Comparison of ENCODE assay signal across 8 cellular contexts in the genomic region with DNA sequence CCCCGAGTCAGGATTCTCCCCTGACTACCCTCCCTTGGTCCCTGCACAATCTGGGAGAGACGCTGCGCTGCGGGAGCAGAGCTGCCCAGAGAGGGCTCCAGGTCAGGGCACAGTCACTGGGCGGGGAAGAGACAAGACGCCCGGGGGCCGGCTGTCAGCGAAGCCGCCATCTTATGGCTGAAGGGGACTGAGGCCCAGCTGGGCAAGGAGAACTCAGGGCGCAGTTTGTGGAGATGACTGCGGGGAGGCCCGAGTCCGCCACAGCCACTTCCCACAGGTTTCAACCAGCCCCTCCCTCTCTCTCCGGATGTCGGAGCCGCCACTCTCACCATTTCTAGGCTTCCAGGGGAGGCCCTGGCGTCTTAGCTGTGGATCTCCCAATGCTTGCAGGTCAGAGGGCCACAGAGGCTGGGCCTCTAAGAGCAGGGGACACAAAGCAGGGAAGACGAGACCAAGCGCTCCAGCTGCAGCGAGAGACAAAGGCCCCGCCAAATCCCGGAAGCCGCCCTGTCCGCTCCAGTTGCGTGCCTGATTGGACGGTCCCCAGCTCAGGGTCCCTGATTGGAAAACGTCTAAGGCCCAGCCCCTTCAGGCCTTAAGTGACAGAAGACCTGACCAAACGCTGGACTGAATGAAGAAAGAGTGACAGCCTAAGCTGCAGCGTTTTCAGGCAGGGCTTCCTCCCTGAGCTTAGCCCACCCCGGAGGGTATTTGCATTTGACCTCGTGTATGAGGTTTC. TPM values are rescaled to one million over a fixed set of nuclear protein-coding genes. Genes with fewer than 3 reads are reported as not detected.
DNase-seq lines count a peak whose midpoint lies in the region; ATAC-seq and TF ChIP-seq lines count a peak whose summit lies in the region.

A gene (minus strand): TSS at position 484 of the 739 bp plus-strand sequence. CDS start 152 bp downstream, at position 332.

- H3K4me1 ChIP-seq in IMR-90 (ENCODE audit: control insufficient read depth, insufficient read depth, low read length) (no peaks in the 10 kb centered on the region), mucosa of stomach (ENCODE audit: control insufficient read depth, insufficient read depth, low read length) (no peaks in the 10 kb centered on the region)

- H3K4ac ChIP-seq in IMR-90 (ENCODE audit: low read depth, low read length) = peak within 1 kb of the TSS; percentile 7; the same call in 1 of the 2 replicates

- peaks cover 2% of the 10 kb centered on the region; the same call in 1 of the 2 replicates for H3K36me3 ChIP-seq in IMR-90 (ENCODE audit: control insufficient read depth, insufficient read depth, low read length)
- H3K36me3 ChIP-seq in mucosa of stomach (ENCODE audit: control insufficient read depth, insufficient read depth, low read length) = no peaks in the 10 kb centered on the region

- no peak for TF ChIP-seq RAD21 in IMR-90 (IDR thresholded peaks at IDR 0.05; ENCODE audit: low read length)

- H3K9me3 Mint-ChIP-seq in activated T-cell treated with anti-CD3 and anti-CD28 coated beads, Interleukin-2, amount 50 U/mL, for 24 hours = peaks cover 1% of the 10 kb centered on the region

- no peaks in the 10 kb centered on the region for H3K9me1 ChIP-seq in IMR-90 (ENCODE audit: insufficient read depth, low read length)

- H3K4me2 ChIP-seq in IMR-90 (ENCODE audit: low read depth, low read length) = peak within 1 kb of the TSS; percentile 64

- CTCF ChIA-PET in IMR-90 (lab: Yijun Ruan, JAX) = no interaction called here

- no peak for TF ChIP-seq POLR2A in IMR-90 (IDR thresholded peaks at IDR 0.05; ENCODE audit: low read depth, low read length)

- POLR2A ChIA-PET in IMR-90 (lab: Charles Lee; ENCODE audit: unreplicated experiment) = interaction anchor here (0.6 kb wide), 1 partner anchor 894 kb away, joined by 6 read pairs; no protein-coding TSS in a partner anchor

- H3K9ac ChIP-seq in IMR-90 (ENCODE audit: low read depth, low read length) (peak within 1 kb of the TSS; percentile 46), mucosa of stomach (ENCODE audit: low read length) (peak within 1 kb of the TSS; percentile 71)

- H3K4me1 Mint-ChIP-seq in activated T-cell treated with anti-CD3 and anti-CD28 coated beads, Interleukin-2, amount 50 U/mL, for 24 hours (ENCODE audit: low read depth) = peaks cover 10% of the 10 kb centered on the region

- H3K27me3 Mint-ChIP-seq in activated T-cell treated with anti-CD3 and anti-CD28 coated beads, Interleukin-2, amount 50 U/mL, for 24 hours = no peaks in the 10 kb centered on the region

- H3K27ac Mint-ChIP-seq in activated T-cell treated with anti-CD3 and anti-CD28 coated beads, Interleukin-2, amount 50 U/mL, for 24 hours = peak within 1 kb of the TSS; percentile 93

- H3K9me3 ChIP-seq in IMR-90 (ENCODE audit: control insufficient read depth, insufficient read depth, low read length) (no peaks in the 10 kb centered on the region), mucosa of stomach (ENCODE audit: control insufficient read depth, low read length) (no peaks in the 10 kb centered on the region)

- in situ Hi-C loops in IMR-90 (cut with MboI; ENCODE audit: low sequenced_read_pairs) = loop anchor here (25.0 kb wide), 1 partner anchor 787 kb away; no protein-coding TSS in a partner anchor

- peak within 1 kb of the TSS; percentile 35 to 70; a peak in 3 of 4 replicates for H4K8ac ChIP-seq in IMR-90 (ENCODE audit: low read depth in 2 of 2, low read length in 2 of 2)

- peak within 1 kb of the TSS; percentile 9 for H2AK9ac ChIP-seq in IMR-90 (replicated peaks; ENCODE audit: low read depth, low read length, poor library complexity)

- no peak for TF ChIP-seq CTCF in IMR-90 (conservative IDR thresholded peaks at IDR 0.05; ENCODE audit: low read depth, low read length)

- no peak within 1 kb of the TSS for H2BK120ac ChIP-seq in IMR-90 (ENCODE audit: low read depth, low read length)

- intact Hi-C loops in IMR-90 (cut with micrococcal nuclease) = loop anchor here (10.0 kb wide), 1 partner anchor 135 kb away; a partner anchor contains a TSS

- no peak within 1 kb of the TSS for H4K91ac ChIP-seq in IMR-90 (ENCODE audit: insufficient read depth, low read depth, low read length)

- no TSS peak for BruUV-seq in IMR-90 (replicated peaks; lab: Mats Ljungman, UMichigan)

- no peak within 1 kb of the TSS for H2BK15ac ChIP-seq in IMR-90 (ENCODE audit: low read depth, low read length)

- H3K18ac ChIP-seq in IMR-90 (ENCODE audit: low read depth, low read length) = no peak within 1 kb of the TSS

- no peaks in the 10 kb centered on the region for H4K20me1 ChIP-seq in IMR-90 (ENCODE audit: insufficient read depth, low read length)

- peaks cover 58% of the 10 kb centered on the region for H3K36me3 Mint-ChIP-seq in activated T-cell treated with anti-CD3 and anti-CD28 coated beads, Interleukin-2, amount 50 U/mL, for 24 hours (ENCODE audit: low read depth)

- no peak within 1 kb of the TSS for H3K23ac ChIP-seq in IMR-90 (ENCODE audit: low read depth, low read length)

- DNase-seq in DMS114 treated with DMSO at 0.1 percent for 48 hours (lab: John Stamatoyannopoulos, UW; ENCODE audit: unreplicated experiment) (peak; percentile 98), IMR-90 (peak; percentile 97)
- DNase-seq in activated T-cell treated with anti-CD3 and anti-CD28 coated beads, Interleukin-2, amount 50 U/mL, for 24 hours = peak; percentile 89
- DNase-seq in stimulated activated CD8-positive, alpha-beta memory T cell treated with anti-CD3 and anti-CD28 coated beads, Interleukin-4, amount 100 ng/mL, for 48 hours = peak; percentile 90

- no peak within 1 kb of the TSS for H2BK5ac ChIP-seq in IMR-90 (ENCODE audit: low read depth, low read length, poor library complexity, severe bottlenecking)

- peak within 1 kb of the TSS; percentile 96 for H3K4me3 Mint-ChIP-seq in activated T-cell treated with anti-CD3 and anti-CD28 coated beads, Interleukin-2, amount 50 U/mL, for 24 hours

- H3K4me3 ChIP-seq in IMR-90 (ENCODE audit: insufficient read depth, low read depth, low read length) (peak within 1 kb of the TSS; percentile 65), mucosa of stomach (ENCODE audit: low read length) (peak within 1 kb of the TSS; percentile 64)

- no peaks in the 10 kb centered on the region; a peak in 3 of 4 replicates for H3K79me1 ChIP-seq in IMR-90 (ENCODE audit: low read depth in 1 of 2, low read length in 2 of 2)

- H3K27me3 ChIP-seq in IMR-90 (ENCODE audit: control insufficient read depth, insufficient read depth, low read length) (no peaks in the 10 kb centered on the region), mucosa of stomach (ENCODE audit: control insufficient read depth, insufficient read depth, low read length) (no peaks in the 10 kb centered on the region)

- peak; percentile 99 for ATAC-seq in GM21529 (IDR thresholded peaks at IDR 0.05; ENCODE audit: unreplicated experiment)
- ATAC-seq in IMR-90 (ENCODE audit: low read depth) = peak; percentile 100
- ATAC-seq in esophagus mucosa = peak; percentile 99

- H3K27ac ChIP-seq in IMR-90 (ENCODE audit: insufficient read depth, low read length) = peak within 1 kb of the TSS; percentile 38

- H2AFZ ChIP-seq in IMR-90 (replicated peaks; ENCODE audit: low read length, poor library complexity) = peak within 1 kb of the TSS; percentile 93

- H2AK5ac ChIP-seq in IMR-90 (ENCODE audit: low read depth, low read length) = no peak within 1 kb of the TSS

- no peak within 1 kb of the TSS for H3K14ac ChIP-seq in IMR-90 (replicated peaks; ENCODE audit: low read depth, low read length)

- dilution Hi-C loops in IMR-90 (cut with HindIII; ENCODE audit: low sequenced_read_pairs, unreplicated experiment) = no loop called here

- no CpG with 5 or more reads among the region's 32 CpGs for WGBS in IMR-90 (ENCODE audit: extremely low coverage in 2 of 2, insufficient read length in 1 of 2), 2 experiments

- H3K56ac ChIP-seq in IMR-90 (ENCODE audit: extremely low read depth, insufficient read depth, low read length) = peak within 1 kb of the TSS; percentile 16; the same call in 1 of the 2 replicates

- H2BK20ac ChIP-seq in IMR-90 (ENCODE audit: low read depth, low read length) = no peak within 1 kb of the TSS

- H4K5ac ChIP-seq in IMR-90 (ENCODE audit: low read depth, low read length) = no peak within 1 kb of the TSS

TF ChIP-seq in IMR-90, 13 proteins besides CTCF, POLR2A, EP300 and RAD21:
- TF ChIP-seq FOS (IDR thresholded peaks at IDR 0.05; ENCODE audit: low read depth, low read length) (peak; percentile 2; the same call in 1 of the 2 replicates), MAFK (IDR thresholded peaks at IDR 0.05; ENCODE audit: low read depth, low read length) (no peak), MAZ (IDR thresholded peaks at IDR 0.05; ENCODE audit: borderline replicate concordance, low read depth, low read length) (0 out of 2 replicates have a peak, but pooled peaks have one; percentile 18)
TF ChIP-seq in IMR-90: peak in this region for 2.

TF ChIP-seq in PFSK-1, 5 proteins besides CTCF, POLR2A, EP300 and RAD21 (continues in another document):
- TF ChIP-seq POLR2AphosphoS5 (IDR thresholded peaks at IDR 0.05; ENCODE audit: low read depth, low read length) = peak; percentile 90
- no peak; the same call in 1 of the 2 replicates for TF ChIP-seq SIN3A (IDR thresholded peaks at IDR 0.05; ENCODE audit: borderline replicate concordance, insufficient read depth, low read length)
- TF ChIP-seq FOXP2 (optimal IDR thresholded peaks at IDR 0.05; ENCODE audit: borderline replicate concordance, extremely low read depth, extremely low read length, insufficient read depth) = no peak

RNA-seq across cellular contexts. Expression of the gene that starts here (rescaled TPM):
- total RNA-seq in IMR-90 (2012; rRNA removed) (18.3 and 20.1 TPM in 2 replicates), esophagus mucosa (2.6 TPM)
- 1.0 and 1.8 TPM in 2 replicates for polyA plus RNA-seq in IMR-90 (2012; rRNA removed)
- polyA plus RNA-seq in IMR-90 (2012; cell fraction: cytosol; rRNA removed) = 0.56 and 0.57 TPM in 2 replicates
- polyA plus RNA-seq in IMR-90 (2012; cell fraction: nucleus; rRNA removed; ENCODE audit: low replicate concordance) = 0.13 and 0.91 TPM in 2 replicates
- polyA plus RNA-seq in PFSK-1 (2012; ENCODE audit: insufficient read length, low read depth) = 0.64 TPM

Comparison
In these comparisons a context has a peak if more than half of its experiments do, and no peak if none do; other contexts are left out.
1. Peak in every context shown above with its lines: DNase-seq, ATAC-seq, H3K4me3 ChIP-seq and H3K27ac ChIP-seq.